16 cellular contexts compared by ENCODE assay signal in the genomic region with DNA sequence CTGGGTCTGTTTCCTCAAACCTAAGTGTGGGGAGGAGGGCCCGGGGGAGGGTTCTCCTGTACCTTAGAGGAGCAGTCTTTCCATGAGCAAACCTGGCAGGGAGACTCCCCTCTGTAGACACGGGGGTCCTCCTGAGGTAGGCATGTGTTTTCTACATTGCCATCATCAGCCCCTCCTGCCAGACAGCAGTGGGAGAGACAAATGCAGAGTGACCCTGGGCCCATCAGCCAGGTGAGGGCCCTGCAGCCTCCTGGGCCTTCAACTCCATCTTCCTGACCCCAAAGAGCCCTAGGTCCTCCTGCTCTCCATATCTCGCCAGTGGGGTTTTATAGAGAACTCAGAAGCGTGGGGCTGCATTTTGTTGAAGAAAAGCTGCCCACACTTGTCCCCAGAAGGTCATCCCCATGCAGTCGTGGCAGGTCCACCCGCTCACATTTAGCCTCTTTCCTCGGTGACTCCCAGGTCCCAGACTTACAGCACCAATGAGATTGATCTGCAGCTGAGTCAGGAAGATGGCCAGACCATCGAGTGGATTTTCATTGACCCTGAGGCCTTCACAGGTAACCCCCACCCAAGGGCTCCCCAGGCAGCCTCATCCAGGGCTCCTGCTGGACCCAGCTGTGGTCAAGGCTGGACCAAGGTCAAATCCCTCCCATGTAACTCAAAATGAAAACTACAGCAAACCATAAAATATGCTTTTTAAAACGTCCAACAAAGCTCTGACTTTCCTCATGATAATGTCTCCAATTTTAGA. TPM values are rescaled to one million over a fixed set of nuclear protein-coding genes. Genes with fewer than 3 reads are reported as not detected.
"Had no signal": no experiment of that assay in that cellular context is flagged by ENCODE, and none has a peak within 500 bp of the region (broad histone marks: within the 10 kb centered on the region; RNA-seq: fewer than 3 reads in every experiment).

No MANE protein-coding gene starts in this region.

- ATAC-seq: foreskin keratinocyte had no signal

- H3K4me3 Mint-ChIP-seq: activated naive CD8-positive, alpha-beta T cell treated with anti-CD3 and anti-CD28 coated beads, Interleukin-2, amount 10 ng/mL, durations not matched to agents 7 days and 5 days; activated T-cell treated with anti-CD3 and anti-CD28 coated beads, Interleukin-2, amount 50 U/mL, for 4 hours; stimulated activated memory B cell treated with anti-CD40 and anti-IgM and Interleukin-4, amounts not matched to agents 10 μg/mL and 1 μg/mL and 100 μg/mL, for 72 hours had no signal

- H3K27me3 Mint-ChIP-seq: brain had no signal

- H3K9me3 Mint-ChIP-seq: activated naive CD8-positive, alpha-beta T cell treated with anti-CD3 and anti-CD28 coated beads, Interleukin-2, amount 10 ng/mL, durations not matched to agents 7 days and 5 days; activated T-cell treated with anti-CD3 and anti-CD28 coated beads, Interleukin-2, amount 50 U/mL, for 4 hours; stimulated activated memory B cell treated with anti-CD40 and anti-IgM and Interleukin-4, amounts not matched to agents 10 μg/mL and 1 μg/mL and 100 μg/mL, for 72 hours had no signal

- H3K27ac Mint-ChIP-seq: activated naive CD8-positive, alpha-beta T cell treated with anti-CD3 and anti-CD28 coated beads, Interleukin-2, amount 10 ng/mL, durations not matched to agents 7 days and 5 days; stimulated activated memory B cell treated with anti-CD40 and anti-IgM and Interleukin-4, amounts not matched to agents 10 μg/mL and 1 μg/mL and 100 μg/mL, for 72 hours had no signal

- H3K9me3 ChIP-seq: tibial artery had no signal

- H3K27ac ChIP-seq: foreskin keratinocyte, tibial artery had no signal

- H3K4me1 ChIP-seq: foreskin keratinocyte, tibial artery had no signal

- H3K4me3 ChIP-seq: tibial artery had no signal

- DNase-seq: activated CD4-positive, alpha-beta T cell treated with anti-CD3 and anti-CD28 coated beads, Interleukin-2, amount 50 U/mL, for 4 hours; activated gamma-delta T cell treated with Interleukin-2 at 50 U/mL for 16 hours; activated naive CD8-positive, alpha-beta T cell treated with anti-CD3 and anti-CD28 coated beads, Interleukin-2, amount 10 ng/mL, durations not matched to agents 7 days and 5 days; activated T-cell treated with anti-CD3 and anti-CD28 coated beads, Interleukin-2, amount 50 U/mL, for 4 hours; central memory CD4-positive, alpha-beta T cell; effector CD8-positive, alpha-beta T cell; foreskin keratinocyte; glutamatergic neuron; mesendoderm; stimulated activated CD4-positive, alpha-beta T cell treated with anti-CD3 and anti-CD28 coated beads, Interleukin-12 subunit alpha, Interleukin-12 subunit beta, amount 100 ng/mL, for 4 hours; stimulated activated CD4-positive, alpha-beta T cell treated with anti-CD3 and anti-CD28 coated beads, Interleukin-2, amount 100 ng/mL, for 24 hours; tibial artery had no signal

RNA-seq across cellular contexts. Expression of a gene that starts 2.6 kb away (rescaled TPM):
- total RNA-seq: activated naive CD8-positive, alpha-beta T cell treated with anti-CD3 and anti-CD28 coated beads, Interleukin-2, amount 10 ng/mL, durations not matched to agents 7 days and 5 days; activated T-cell treated with anti-CD3 and anti-CD28 coated beads, Interleukin-2, amount 50 U/mL, for 4 hours; foreskin keratinocyte; lower leg skin; osteocyte had no signal

RNA-seq across cellular contexts. Expression of a gene that starts 16.2 kb away (rescaled TPM):
- total RNA-seq: activated naive CD8-positive, alpha-beta T cell treated with anti-CD3 and anti-CD28 coated beads, Interleukin-2, amount 10 ng/mL, durations not matched to agents 7 days and 5 days; activated T-cell treated with anti-CD3 and anti-CD28 coated beads, Interleukin-2, amount 50 U/mL, for 4 hours; foreskin keratinocyte; lower leg skin; osteocyte had no signal

RNA-seq across cellular contexts. Expression of a gene that starts 21.9 kb away (rescaled TPM):
- total RNA-seq: activated naive CD8-positive, alpha-beta T cell treated with anti-CD3 and anti-CD28 coated beads, Interleukin-2, amount 10 ng/mL, durations not matched to agents 7 days and 5 days; activated T-cell treated with anti-CD3 and anti-CD28 coated beads, Interleukin-2, amount 50 U/mL, for 4 hours; foreskin keratinocyte; lower leg skin; osteocyte had no signal
